In the genomic region with DNA sequence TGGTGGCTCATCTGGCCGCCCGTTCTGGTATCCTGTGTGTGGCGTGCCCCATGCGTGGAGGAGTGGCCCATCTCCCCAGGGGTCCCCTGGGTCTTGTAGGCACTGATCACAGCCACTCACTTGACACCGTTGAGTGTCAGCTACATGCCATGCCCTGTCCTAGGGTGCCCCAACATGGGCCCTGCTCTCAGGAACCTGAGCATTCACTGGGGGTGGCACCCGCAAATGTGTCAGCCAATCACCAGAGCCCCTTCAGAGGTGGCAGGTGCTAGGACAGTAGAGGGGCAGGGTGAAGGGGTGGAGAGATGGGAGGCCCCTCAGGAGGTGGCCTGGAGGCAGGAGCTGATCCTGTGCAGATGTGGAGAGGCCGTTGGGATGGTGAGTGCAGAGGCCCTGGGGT, we compare ENCODE assay signal across 30 cellular contexts. TPM values are rescaled to one million over a fixed set of nuclear protein-coding genes. Genes with fewer than 3 reads are reported as not detected.
DNase-seq lines count a peak whose midpoint lies in the region; ATAC-seq, FAIRE-seq and TF ChIP-seq lines count a peak whose summit lies in the region.
"Had no signal": no experiment of that assay in that cellular context is flagged by ENCODE, and none has a peak within 500 bp of the region (broad histone marks: within the 10 kb centered on the region; RNA-seq: fewer than 3 reads in every experiment).

No MANE protein-coding gene starts in this region.

- no peaks in the 10 kb centered on the region for H3K27me3 ChIP-seq in HepG2 (ENCODE audit: control insufficient read depth in 1 of 2, insufficient read depth in 2 of 2, low read length in 2 of 2)
- H3K27me3 ChIP-seq: dorsolateral prefrontal cortex, sigmoid colon had no signal

- peaks cover 79% of the 10 kb centered on the region for H3K4me1 Mint-ChIP-seq in activated CD4-positive, alpha-beta T cell treated with anti-CD3 and anti-CD28 coated beads, Interleukin-2, amount 10 ng/mL, durations not matched to agents 7 days and 5 days
- H3K4me1 Mint-ChIP-seq in activated CD4-positive, alpha-beta T cell treated with anti-CD3 and anti-CD28 coated beads for 36 hours = peaks cover 75% of the 10 kb centered on the region
- H3K4me1 Mint-ChIP-seq in T-cell (peaks cover 78 to 94% (median 89%) of the 10 kb centered on the region in 3 donors), HFFc6 (ENCODE audit: low read depth) (peaks cover 55% of the 10 kb centered on the region)
- H3K4me1 Mint-ChIP-seq in stimulated activated memory B cell treated with anti-CD40 and anti-IgM and Interleukin-4, amounts not matched to agents 10 μg/mL and 1 μg/mL and 100 μg/mL, for 72 hours = peaks cover 93% of the 10 kb centered on the region

- H3K36me3 Mint-ChIP-seq in activated CD4-positive, alpha-beta T cell treated with anti-CD3 and anti-CD28 coated beads, Interleukin-2, amount 10 ng/mL, durations not matched to agents 7 days and 5 days (ENCODE audit: low read depth) = peaks cover 27% of the 10 kb centered on the region
- H3K36me3 Mint-ChIP-seq in activated CD4-positive, alpha-beta T cell treated with anti-CD3 and anti-CD28 coated beads for 36 hours (ENCODE audit: low read depth) = peaks cover 2% of the 10 kb centered on the region
- H3K36me3 Mint-ChIP-seq in T-cell = peaks cover 21% of the 10 kb centered on the region
- H3K36me3 Mint-ChIP-seq in stimulated activated memory B cell treated with anti-CD40 and anti-IgM and Interleukin-4, amounts not matched to agents 10 μg/mL and 1 μg/mL and 100 μg/mL, for 72 hours = peaks cover 49% of the 10 kb centered on the region
- peaks cover 21% of the 10 kb centered on the region for H3K36me3 Mint-ChIP-seq in HFFc6 (ENCODE audit: low read depth)

- H2AFZ ChIP-seq in HepG2 (ENCODE audit: low read length) = no peak overlapping the region
- H2AFZ ChIP-seq: GM23248, parathyroid adenoma had no signal

- TF ChIP-seq CTCF in HepG2 (CRISPR knock-in tag; IDR thresholded peaks at IDR 0.05) (no peak), HFFc6 (IDR thresholded peaks at IDR 0.05) (no peak)

- no TSS peak for BruUV-seq in HepG2 (replicated peaks; lab: Mats Ljungman, UMichigan)

- POLR2A ChIA-PET in activated CD4-positive, alpha-beta T cell treated with anti-CD3 and anti-CD28 coated beads, Interleukin-2, amount 10 ng/mL, durations not matched to agents 7 days and 5 days (lab: Charles Lee) = interaction anchor here (0.6 kb wide), 1 partner anchor 1821 kb away, joined by 4 read pairs; no protein-coding TSS in a partner anchor
- POLR2A ChIA-PET in activated CD4-positive, alpha-beta T cell treated with anti-CD3 and anti-CD28 coated beads for 36 hours (lab: Charles Lee) = interaction anchor here (0.7 kb wide), 1 partner anchor 56 kb away, joined by 3 read pairs; no protein-coding TSS in a partner anchor
- POLR2A ChIA-PET in T-cell (lab: Charles Lee) (no interaction called here), HepG2 (lab: Yijun Ruan, JAX) (interaction anchor here (1.9 to 2.3 kb wide), 2 partner anchors 15 to 20 kb away, joined by 7 to 10 read pairs; no protein-coding TSS in a partner anchor)

- intact Hi-C loops in activated CD4-positive, alpha-beta T cell treated with anti-CD3 and anti-CD28 coated beads for 36 hours (cut with DNase I, micrococcal nuclease) = no loop called here
- intact Hi-C loops in HepG2 (cut with micrococcal nuclease; ENCODE audit: unreplicated experiment) = no loop called here

- no peaks in the 10 kb centered on the region for H3K9me3 Mint-ChIP-seq in activated CD4-positive, alpha-beta T cell treated with anti-CD3 and anti-CD28 coated beads, Interleukin-2, amount 10 ng/mL, durations not matched to agents 7 days and 5 days
- no peaks in the 10 kb centered on the region for H3K9me3 Mint-ChIP-seq in activated CD4-positive, alpha-beta T cell treated with anti-CD3 and anti-CD28 coated beads for 36 hours (ENCODE audit: low read depth)
- no peaks in the 10 kb centered on the region for H3K9me3 Mint-ChIP-seq in T-cell
- no peaks in the 10 kb centered on the region for H3K9me3 Mint-ChIP-seq in stimulated activated memory B cell treated with anti-CD40 and anti-IgM and Interleukin-4, amounts not matched to agents 10 μg/mL and 1 μg/mL and 100 μg/mL, for 72 hours
- no peaks in the 10 kb centered on the region for H3K9me3 Mint-ChIP-seq in HFFc6
- H3K9me3 Mint-ChIP-seq: CD4-positive, CD25-positive, alpha-beta regulatory T cell had no signal

- no peak overlapping the region for H3K4me3 Mint-ChIP-seq in activated CD4-positive, alpha-beta T cell treated with anti-CD3 and anti-CD28 coated beads, Interleukin-2, amount 10 ng/mL, durations not matched to agents 7 days and 5 days
- no peak overlapping the region for H3K4me3 Mint-ChIP-seq in activated CD4-positive, alpha-beta T cell treated with anti-CD3 and anti-CD28 coated beads for 36 hours
- H3K4me3 Mint-ChIP-seq in T-cell (no peak overlapping the region), HFFc6 (no peak overlapping the region)
- H3K4me3 Mint-ChIP-seq in stimulated activated memory B cell treated with anti-CD40 and anti-IgM and Interleukin-4, amounts not matched to agents 10 μg/mL and 1 μg/mL and 100 μg/mL, for 72 hours = no peak overlapping the region
- H3K4me3 Mint-ChIP-seq: activated CD4-positive, alpha-beta memory T cell treated with anti-CD3 and anti-CD28 coated beads, Interleukin-2, amount 10 ng/mL, durations not matched to agents 7 days and 5 days; nephron progenitor cell had no signal

- no peak for FAIRE-seq in HepG2 (lab: Jason Lieb, UNC)
- FAIRE-seq: keratinocyte had no signal

- H3K79me2 ChIP-seq in HepG2 (ENCODE audit: insufficient read depth, low read length) = peaks cover 98% of the 10 kb centered on the region

- H3K36me3 ChIP-seq in HepG2 (replicated peaks in 1 of 2; ENCODE audit: control insufficient read depth in 1 of 2, insufficient read depth in 2 of 2, low read length in 2 of 2) = peaks cover 18 to 56% of the 10 kb centered on the region in 2 experiments; a peak in 4 of 5 replicates
- H3K36me3 ChIP-seq: sigmoid colon, thoracic aorta had no signal

- no peak for TF ChIP-seq RAD21 in HepG2 (CRISPR knock-in tag; IDR thresholded peaks at IDR 0.05)

- no peak overlapping the region for H3K4me3 ChIP-seq in HepG2 (replicated peaks in 1 of 3; ENCODE audit: insufficient read depth in 1 of 3, low read depth in 2 of 3, low read length in 3 of 3)
- H3K4me3 ChIP-seq: dorsolateral prefrontal cortex, GM23248, lower lobe of right lung, mucosa of descending colon, sigmoid colon, thoracic aorta had no signal

- H3K4me2 ChIP-seq in HepG2 (ENCODE audit: low read depth, low read length) = no peak overlapping the region

- TF ChIP-seq POLR2A in HepG2 (IDR thresholded peaks at IDR 0.05; ENCODE audit: insufficient read depth in 1 of 2, low read depth in 2 of 2, low read length in 2 of 2) (no peak), GM18505 (IDR thresholded peaks at IDR 0.05; ENCODE audit: borderline replicate concordance, extremely low read depth, insufficient read depth, insufficient read length) (no peak)

- H3K27ac Mint-ChIP-seq in activated CD4-positive, alpha-beta T cell treated with anti-CD3 and anti-CD28 coated beads, Interleukin-2, amount 10 ng/mL, durations not matched to agents 7 days and 5 days = peak overlapping the region; percentile 51
- H3K27ac Mint-ChIP-seq in activated CD4-positive, alpha-beta T cell treated with anti-CD3 and anti-CD28 coated beads for 36 hours = no peak overlapping the region
- H3K27ac Mint-ChIP-seq in T-cell (peak overlapping the region; percentile 72 to 84), HFFc6 (no peak overlapping the region)
- H3K27ac Mint-ChIP-seq in stimulated activated memory B cell treated with anti-CD40 and anti-IgM and Interleukin-4, amounts not matched to agents 10 μg/mL and 1 μg/mL and 100 μg/mL, for 72 hours = peak overlapping the region; percentile 88
- H3K27ac Mint-ChIP-seq: activated CD4-positive, alpha-beta memory T cell treated with anti-CD3 and anti-CD28 coated beads, Interleukin-2, amount 10 ng/mL, durations not matched to agents 7 days and 5 days; nephron progenitor cell had no signal

- no peak overlapping the region for H3K9ac ChIP-seq in HepG2 (ENCODE audit: insufficient read depth, low read depth, low read length)
- H3K9ac ChIP-seq: GM23248, parathyroid adenoma had no signal

- peaks cover 86% of the 10 kb centered on the region for H4K20me1 ChIP-seq in HepG2 (ENCODE audit: insufficient read depth, low read length)

- H3K9me3 ChIP-seq in HepG2 (ENCODE audit: low read length) = no peaks in the 10 kb centered on the region
- H3K9me3 ChIP-seq: lower lobe of right lung, mucosa of descending colon, sigmoid colon, thoracic aorta had no signal

- no peak overlapping the region for H3K27ac ChIP-seq in HepG2 (ENCODE audit: extremely low read length, insufficient read depth, low read length)
- H3K27ac ChIP-seq: 22Rv1, GM23248, lower lobe of right lung, parathyroid adenoma, thoracic aorta had no signal

- CTCF ChIA-PET in activated CD4-positive, alpha-beta T cell treated with anti-CD3 and anti-CD28 coated beads, Interleukin-2, amount 10 ng/mL, durations not matched to agents 7 days and 5 days (lab: Charles Lee) = no interaction called here
- CTCF ChIA-PET in activated CD4-positive, alpha-beta T cell treated with anti-CD3 and anti-CD28 coated beads for 36 hours (lab: Charles Lee) = interaction anchor here (0.8 kb wide), 1 partner anchor 72 kb away, joined by 3 read pairs; no protein-coding TSS in a partner anchor
- CTCF ChIA-PET in T-cell (lab: Charles Lee) = no interaction called here
- CTCF ChIA-PET in HepG2 (lab: Yijun Ruan, JAX; ENCODE audit: low intra/inter-chr PET ratio, low total read pairs) = no interaction called here

- DNase-seq in activated CD4-positive, alpha-beta T cell treated with anti-CD3 and anti-CD28 coated beads, Interleukin-2, amount 10 ng/mL, durations not matched to agents 7 days and 5 days = no peak
- DNase-seq in activated CD4-positive, alpha-beta T cell treated with anti-CD3 and anti-CD28 coated beads for 36 hours = no peak
- DNase-seq in T-cell = no peak
- DNase-seq in HepG2 (ENCODE audit: low spot score) = no peak
- DNase-seq in HFFc6 = no peak
- DNase-seq in NCI-H2081 (lab: John Stamatoyannopoulos, UW) = no peak
- DNase-seq: activated CD4-positive, alpha-beta memory T cell treated with anti-CD3 and anti-CD28 coated beads, Interleukin-2, amount 10 ng/mL, durations not matched to agents 7 days and 5 days; activated CD4-positive, CD25-positive, alpha-beta regulatory T cell; activated gamma-delta T cell; CD4-positive, CD25-positive, alpha-beta regulatory T cell; DMS 273 treated with DMSO at 0.1 percent for 48 hours; dorsolateral prefrontal cortex; GM23248; lower lobe of right lung; mucosa of descending colon; NCI-H1092; NCI-H187; NCI-H2171 treated with DMSO at 0.1 percent for 48 hours; NCI-H526; nephron progenitor cell; sigmoid colon; stimulated activated naive CD4-positive, alpha-beta T cell treated with Interleukin-2 at 50 U/mL for 16 hours; SW 1271 had no signal

- WGBS in HepG2 (ENCODE audit: low lambda C conversion rate) = 95% methylated on average over 7 of the region's 7 CpGs

- TF ChIP-seq EP300 in HepG2 (IDR thresholded peaks at IDR 0.05; ENCODE audit: low read depth in 2 of 2, low read length in 2 of 2) = no peak
- no peak for TF ChIP-seq EP300 in HepG2 (CRISPR knock-in tag; IDR thresholded peaks at IDR 0.05; ENCODE audit: borderline replicate concordance)

- in situ Hi-C loops in HepG2 (cut with HindIII; ENCODE audit: extremely low pct_ligation_motif_present, low pct_unique_long_range_greater_than_20kb) = no loop called here

- H3K27me3 Mint-ChIP-seq in activated CD4-positive, alpha-beta T cell treated with anti-CD3 and anti-CD28 coated beads, Interleukin-2, amount 10 ng/mL, durations not matched to agents 7 days and 5 days = no peaks in the 10 kb centered on the region
- no peaks in the 10 kb centered on the region for H3K27me3 Mint-ChIP-seq in activated CD4-positive, alpha-beta T cell treated with anti-CD3 and anti-CD28 coated beads for 36 hours
- H3K27me3 Mint-ChIP-seq in T-cell (no peaks in the 10 kb centered on the region), HFFc6 (ENCODE audit: insufficient read depth) (no peaks in the 10 kb centered on the region; the same call in none of the 2 replicates)
- H3K27me3 Mint-ChIP-seq in stimulated activated memory B cell treated with anti-CD40 and anti-IgM and Interleukin-4, amounts not matched to agents 10 μg/mL and 1 μg/mL and 100 μg/mL, for 72 hours = no peaks in the 10 kb centered on the region
- H3K27me3 Mint-ChIP-seq: activated CD4-positive, alpha-beta memory T cell treated with anti-CD3 and anti-CD28 coated beads, Interleukin-2, amount 10 ng/mL, durations not matched to agents 7 days and 5 days; CD4-positive, CD25-positive, alpha-beta regulatory T cell had no signal

- peaks cover 72% of the 10 kb centered on the region for H3K4me1 ChIP-seq in HepG2 (ENCODE audit: insufficient read depth, low read length)
- H3K4me1 ChIP-seq: parathyroid adenoma had no signal

- ATAC-seq in activated CD4-positive, alpha-beta T cell treated with anti-CD3 and anti-CD28 coated beads for 36 hours = no peak
- no peak for ATAC-seq in T-cell (replicated peaks in 1 of 4)
- ATAC-seq in HepG2 = peak; percentile 11; the same call in 2 of the 3 replicates
- no peak for ATAC-seq in stimulated activated memory B cell treated with anti-CD40 and anti-IgM and Interleukin-4, amounts not matched to agents 10 μg/mL and 1 μg/mL and 100 μg/mL, for 72 hours
- ATAC-seq in GM18505 (IDR thresholded peaks at IDR 0.05; ENCODE audit: unreplicated experiment) = no peak
- ATAC-seq: mucosa of descending colon, Panc1 had no signal

RNA-seq across cellular contexts. Expression of a gene that starts 27.8 kb away (rescaled TPM):
- total RNA-seq in activated CD4-positive, alpha-beta T cell treated with anti-CD3 and anti-CD28 coated beads, Interleukin-2, amount 10 ng/mL, durations not matched to agents 7 days and 5 days = 10 to 100 TPM; 44.7 to 46.8 TPM
- 10 to 100 TPM; 39.1 to 40.3 TPM for total RNA-seq in activated CD4-positive, alpha-beta T cell treated with anti-CD3 and anti-CD28 coated beads for 36 hours
- total RNA-seq in T-cell = 10 to 100 TPM; 39.8 to 55.9 (median 42.6) TPM
- 10.9 and 21.7 TPM in 2 replicates for total RNA-seq in HepG2 (2016; rRNA removed; fragmentation: Illumina TruSeq; extraction: Trizol)
- 3.5 and 4.6 TPM in 2 replicates for total RNA-seq in HepG2 (2016; cell fraction: cytosol; rRNA removed; fragmentation: Illumina TruSeq; extraction: Trizol; ENCODE audit: low read depth)
- total RNA-seq in HepG2 (2016; cell fraction: insoluble cytoplasmic fraction; rRNA removed; fragmentation: Illumina TruSeq; extraction: Trizol) = 11.5 and 15.7 TPM in 2 replicates
- 13.0 and 15.9 TPM in 2 replicates for total RNA-seq in HepG2 (2016; cell fraction: membrane; rRNA removed; fragmentation: Illumina TruSeq; extraction: Trizol)
- 23.3 and 29.3 TPM in 2 replicates for total RNA-seq in HepG2 (2016; cell fraction: nucleus; rRNA removed; fragmentation: Illumina TruSeq; extraction: Trizol)
- polyA plus RNA-seq in HepG2 (2011; rRNA removed) = 18.1 and 22.0 TPM in 2 replicates
- 17.3 and 20.7 TPM in 2 replicates for polyA plus RNA-seq in HepG2 (2011; cell fraction: cytosol; rRNA removed)
- polyA plus RNA-seq in HepG2 (2011; cell fraction: nucleus; rRNA removed) = 77.4 and 83.2 TPM in 2 replicates
- polyA plus RNA-seq in HepG2 (2012) = 74.4 and 83.5 TPM in 2 replicates
- 3.4 and 3.8 TPM in 2 replicates for polyA plus RNA-seq in HepG2 (2016; cell fraction: cytosol; fragmentation: Illumina TruSeq; extraction: Trizol; ENCODE audit: low read depth)
- 29.7 and 48.6 TPM in 2 replicates for polyA plus RNA-seq in HepG2 (2016; cell fraction: insoluble cytoplasmic fraction; fragmentation: Illumina TruSeq; extraction: Trizol; ENCODE audit: low read depth)
- polyA plus RNA-seq in HepG2 (2016; cell fraction: membrane; fragmentation: Illumina TruSeq; extraction: Trizol; ENCODE audit: low read depth) = 14.8 and 16.9 TPM in 2 replicates
- 51.1 and 51.2 TPM in 2 replicates for polyA plus RNA-seq in HepG2 (2016; cell fraction: nucleus; fragmentation: Illumina TruSeq; extraction: Trizol; ENCODE audit: insufficient read depth, low read depth)
- 16.6 and 71.5 TPM in 2 replicates for polyA minus RNA-seq in HepG2 (2011; rRNA and poly(A)+ RNA removed; ENCODE audit: low replicate concordance)
- polyA minus RNA-seq in HepG2 (2011; cell fraction: cytosol; rRNA and poly(A)+ RNA removed) = 60.8 and 68.8 TPM in 2 replicates
- 61.9 and 63.1 TPM in 2 replicates for polyA minus RNA-seq in HepG2 (2011; cell fraction: nucleus; rRNA and poly(A)+ RNA removed)
- total RNA-seq in HFFc6 (2021; fragmentation: NEBNext Ultra II Directional; extraction: Animal tissue kit (Norgen Biotek cat#: 25700)) = 10 to 100 TPM; 35.9 to 48.0 (median 43.5) TPM

Comparison
In these comparisons a context has a peak if more than half of its experiments do, and no peak if none do; other contexts are left out.
1. H3K27ac Mint-ChIP-seq: peak in activated CD4-positive, alpha-beta T cell treated with anti-CD3 and anti-CD28 coated beads, Interleukin-2, amount 10 ng/mL, durations not matched to agents 7 days and 5 days (single experiment), T-cell (2 of 2) and stimulated activated memory B cell treated with anti-CD40 and anti-IgM and Interleukin-4, amounts not matched to agents 10 μg/mL and 1 μg/mL and 100 μg/mL, for 72 hours (single experiment); none in activated CD4-positive, alpha-beta T cell treated with anti-CD3 and anti-CD28 coated beads for 36 hours (single experiment) and HFFc6 (single experiment).
2. POLR2A ChIA-PET loops: an anchor here in activated CD4-positive, alpha-beta T cell treated with anti-CD3 and anti-CD28 coated beads, Interleukin-2, amount 10 ng/mL, durations not matched to agents 7 days and 5 days (0.6 kb wide), activated CD4-positive, alpha-beta T cell treated with anti-CD3 and anti-CD28 coated beads for 36 hours (0.7 kb wide) and HepG2 (1.9 to 2.3 kb wide); none called in T-cell.